1 cellular context compared by ENCODE assay signal in genomic region chr18:79495591-79496071, GRCh38.
TF ChIP-seq lines count a peak whose summit lies in the region.

No MANE protein-coding gene starts in this region.

TF ChIP-seq in HepG2, 621 proteins besides CTCF, POLR2A, EP300 and RAD21 (continued from another document):
- no peak for TF ChIP-seq HMGXB3 (CRISPR knock-in tag; IDR thresholded peaks at IDR 0.05; ENCODE audit: borderline replicate concordance)
- no peak for TF ChIP-seq ZNF205 (CRISPR knock-in tag; IDR thresholded peaks at IDR 0.05)
- no peak for TF ChIP-seq ZNF354B (CRISPR knock-in tag; IDR thresholded peaks at IDR 0.05)
- TF ChIP-seq, protein P1, sequence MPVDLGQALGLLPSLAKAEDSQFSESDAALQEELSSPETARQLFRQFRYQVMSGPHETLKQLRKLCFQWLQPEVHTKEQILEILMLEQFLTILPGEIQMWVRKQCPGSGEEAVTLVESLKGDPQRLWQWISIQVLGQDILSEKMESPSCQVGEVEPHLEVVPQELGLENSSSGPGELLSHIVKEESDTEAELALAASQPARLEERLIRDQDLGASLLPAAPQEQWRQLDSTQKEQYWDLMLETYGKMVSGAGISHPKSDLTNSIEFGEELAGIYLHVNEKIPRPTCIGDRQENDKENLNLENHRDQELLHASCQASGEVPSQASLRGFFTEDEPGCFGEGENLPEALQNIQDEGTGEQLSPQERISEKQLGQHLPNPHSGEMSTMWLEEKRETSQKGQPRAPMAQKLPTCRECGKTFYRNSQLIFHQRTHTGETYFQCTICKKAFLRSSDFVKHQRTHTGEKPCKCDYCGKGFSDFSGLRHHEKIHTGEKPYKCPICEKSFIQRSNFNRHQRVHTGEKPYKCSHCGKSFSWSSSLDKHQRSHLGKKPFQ (CRISPR knock-in tag; IDR thresholded peaks at IDR 0.05; ENCODE audit: insufficient replicate concordance): no peak
